7 cellular contexts compared by ENCODE assay signal in genomic region chr6:70412797-70413113, GRCh38. TPM values are rescaled to one million over a fixed set of nuclear protein-coding genes. Genes with fewer than 3 reads are reported as not detected.
DNase-seq lines count a peak whose midpoint lies in the region; ATAC-seq lines count a peak whose summit lies in the region.

No MANE protein-coding gene starts in this region.

- intact Hi-C loops in activated T-helper 1 cell treated with anti-CD3 and anti-CD28 coated beads, Interleukin-12 subunit alpha, Interleukin-12 subunit beta, Interleukin-2, Interleukin-4 antibody, amounts not matched to agents 30 ng/mL and 10 ng/mL and 1 ng/mL, durations not matched to agents 14 hours and 24 hours and 36 hours (cut with micrococcal nuclease) = loop anchor here (1.0 to 2.0 kb wide), 6 partner anchors 44 to 876 kb away; partner anchors contain the start of genes OGFRL1, SDHAF4 and SMAP1

- no peaks in the 10 kb centered on the region for H3K9me3 Mint-ChIP-seq in activated T-helper 1 cell treated with anti-CD3 and anti-CD28 coated beads, Interleukin-12 subunit alpha, Interleukin-12 subunit beta, Interleukin-2, Interleukin-4 antibody, amounts not matched to agents 30 ng/mL and 10 ng/mL and 1 ng/mL, durations not matched to agents 14 hours and 24 hours and 36 hours
- no peaks in the 10 kb centered on the region for H3K9me3 Mint-ChIP-seq in stimulated activated naive CD8-positive, alpha-beta T cell treated with anti-CD3 and anti-CD28 coated beads, Interleukin-15, Interleukin-2, amounts not matched to agents 100 ng/mL and 50 ng/mL, for 24 hours

- H3K4me3 ChIP-seq in iPS-11a (ENCODE audit: low read depth, low read length) = peak overlapping the region; percentile 90

- ATAC-seq in GM19372 (IDR thresholded peaks at IDR 0.05; ENCODE audit: low read depth, unreplicated experiment) = peak; percentile 17
- peak; percentile 24 for ATAC-seq in HG03045 (IDR thresholded peaks at IDR 0.05; ENCODE audit: unreplicated experiment)

- peaks cover 5% of the 10 kb centered on the region for H3K36me3 Mint-ChIP-seq in activated T-helper 1 cell treated with anti-CD3 and anti-CD28 coated beads, Interleukin-12 subunit alpha, Interleukin-12 subunit beta, Interleukin-2, Interleukin-4 antibody, amounts not matched to agents 30 ng/mL and 10 ng/mL and 1 ng/mL, durations not matched to agents 14 hours and 24 hours and 36 hours (ENCODE audit: low read depth)
- H3K36me3 Mint-ChIP-seq in stimulated activated naive CD8-positive, alpha-beta T cell treated with anti-CD3 and anti-CD28 coated beads, Interleukin-15, Interleukin-2, amounts not matched to agents 100 ng/mL and 50 ng/mL, for 24 hours (ENCODE audit: low read depth) = no peaks in the 10 kb centered on the region

- peaks cover 8% of the 10 kb centered on the region for H3K27me3 Mint-ChIP-seq in activated T-helper 1 cell treated with anti-CD3 and anti-CD28 coated beads, Interleukin-12 subunit alpha, Interleukin-12 subunit beta, Interleukin-2, Interleukin-4 antibody, amounts not matched to agents 30 ng/mL and 10 ng/mL and 1 ng/mL, durations not matched to agents 14 hours and 24 hours and 36 hours (ENCODE audit: insufficient read depth)
- H3K27me3 Mint-ChIP-seq in stimulated activated naive CD8-positive, alpha-beta T cell treated with anti-CD3 and anti-CD28 coated beads, Interleukin-15, Interleukin-2, amounts not matched to agents 100 ng/mL and 50 ng/mL, for 24 hours = peaks cover 13% of the 10 kb centered on the region

- H3K4me3 Mint-ChIP-seq in activated T-helper 1 cell treated with anti-CD3 and anti-CD28 coated beads, Interleukin-12 subunit alpha, Interleukin-12 subunit beta, Interleukin-2, Interleukin-4 antibody, amounts not matched to agents 30 ng/mL and 10 ng/mL and 1 ng/mL, durations not matched to agents 14 hours and 24 hours and 36 hours = peak overlapping the region; percentile 88
- peak overlapping the region; percentile 95 for H3K4me3 Mint-ChIP-seq in stimulated activated naive CD8-positive, alpha-beta T cell treated with anti-CD3 and anti-CD28 coated beads, Interleukin-15, Interleukin-2, amounts not matched to agents 100 ng/mL and 50 ng/mL, for 24 hours

- no peak for DNase-seq in activated T-helper 1 cell treated with anti-CD3 and anti-CD28 coated beads, Interleukin-12 subunit alpha, Interleukin-12 subunit beta, Interleukin-2, Interleukin-4 antibody, amounts not matched to agents 30 ng/mL and 10 ng/mL and 1 ng/mL, durations not matched to agents 14 hours and 24 hours and 36 hours (ENCODE audit: low spot score)
- no peak for DNase-seq in AG08395 (ENCODE audit: low spot score)
- no peak for DNase-seq in dedifferentiated amniotic fluid mesenchymal stem cell (ENCODE audit: extremely low spot score)

- H3K4me1 Mint-ChIP-seq in activated T-helper 1 cell treated with anti-CD3 and anti-CD28 coated beads, Interleukin-12 subunit alpha, Interleukin-12 subunit beta, Interleukin-2, Interleukin-4 antibody, amounts not matched to agents 30 ng/mL and 10 ng/mL and 1 ng/mL, durations not matched to agents 14 hours and 24 hours and 36 hours (ENCODE audit: low read depth) = peaks cover 25% of the 10 kb centered on the region
- H3K4me1 Mint-ChIP-seq in stimulated activated naive CD8-positive, alpha-beta T cell treated with anti-CD3 and anti-CD28 coated beads, Interleukin-15, Interleukin-2, amounts not matched to agents 100 ng/mL and 50 ng/mL, for 24 hours (ENCODE audit: low read depth) = peaks cover 29% of the 10 kb centered on the region

- H3K27ac Mint-ChIP-seq in activated T-helper 1 cell treated with anti-CD3 and anti-CD28 coated beads, Interleukin-12 subunit alpha, Interleukin-12 subunit beta, Interleukin-2, Interleukin-4 antibody, amounts not matched to agents 30 ng/mL and 10 ng/mL and 1 ng/mL, durations not matched to agents 14 hours and 24 hours and 36 hours = peak overlapping the region; percentile 83
- peak overlapping the region; percentile 88 for H3K27ac Mint-ChIP-seq in stimulated activated naive CD8-positive, alpha-beta T cell treated with anti-CD3 and anti-CD28 coated beads, Interleukin-15, Interleukin-2, amounts not matched to agents 100 ng/mL and 50 ng/mL, for 24 hours

RNA-seq across cellular contexts. Expression of gene FAM135A, which starts 0.6 kb away (rescaled TPM):
- total RNA-seq in activated T-helper 1 cell treated with anti-CD3 and anti-CD28 coated beads, Interleukin-12 subunit alpha, Interleukin-12 subunit beta, Interleukin-2, Interleukin-4 antibody, amounts not matched to agents 30 ng/mL and 10 ng/mL and 1 ng/mL, durations not matched to agents 14 hours and 24 hours and 36 hours = 9.9 and 11.8 TPM in 2 replicates
